ENCODE assay signal across 13 cellular contexts in the genomic region with DNA sequence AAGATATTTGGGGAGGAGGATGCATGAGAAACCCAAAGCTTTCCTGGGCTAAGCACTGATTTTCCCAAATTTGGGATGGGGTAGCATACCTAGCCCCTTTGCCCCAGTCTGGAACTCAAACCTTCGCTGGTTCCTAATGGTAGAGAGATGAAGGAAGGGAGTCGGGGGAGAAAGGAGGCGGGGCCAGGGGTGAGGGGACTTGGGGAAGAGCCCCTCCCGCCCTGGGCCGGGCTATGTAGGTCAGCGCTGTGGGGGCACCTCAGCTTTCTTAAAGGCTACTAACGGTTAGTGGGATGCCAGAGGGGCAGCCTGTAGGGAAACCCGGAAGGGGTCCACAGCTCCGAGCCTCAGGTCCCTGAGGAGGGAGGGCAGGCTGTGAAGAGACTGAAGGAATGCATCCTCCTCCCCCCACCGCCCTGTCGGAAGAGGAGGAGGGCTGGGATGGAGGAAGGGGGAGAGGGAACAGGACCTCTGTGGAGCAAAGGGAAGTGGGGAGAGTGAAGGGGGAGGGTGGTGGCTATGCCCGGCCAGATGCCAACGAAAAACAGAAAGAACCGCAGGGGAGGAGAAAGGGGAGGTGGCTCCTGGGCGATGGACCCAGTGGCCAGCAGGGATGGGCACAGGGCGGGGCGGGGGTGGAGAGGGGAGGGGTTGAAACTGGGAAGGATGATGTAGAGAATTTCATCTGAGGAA. TPM values are rescaled to one million over a fixed set of nuclear protein-coding genes. Genes with fewer than 3 reads are reported as not detected.
DNase-seq lines count a peak whose midpoint lies in the region; ATAC-seq and TF ChIP-seq lines count a peak whose summit lies in the region.
"Had no signal": no experiment of that assay in that cellular context is flagged by ENCODE, and none has a peak within 500 bp of the region (broad histone marks: within the 10 kb centered on the region; RNA-seq: fewer than 3 reads in every experiment).

No MANE protein-coding gene starts in this region.

- H2AFZ ChIP-seq in hepatocyte = no peak overlapping the region

- no peak for TF ChIP-seq CTCF in hepatocyte (IDR thresholded peaks at IDR 0.05; ENCODE audit: poor library complexity)
- TF ChIP-seq CTCF in psoas muscle (IDR thresholded peaks at IDR 0.05) = no peak
- no peak for TF ChIP-seq CTCF in prostate gland (IDR thresholded peaks at IDR 0.05)

- H4K20me1 ChIP-seq in hepatocyte (ENCODE audit: insufficient read depth, poor library complexity, severe bottlenecking) = no peaks in the 10 kb centered on the region

- peak overlapping the region; percentile 84 for H3K4me2 ChIP-seq in hepatocyte

- peak overlapping the region; percentile 66; the same call in 1 of the 2 replicates for H3K9ac ChIP-seq in ES-I3 (ENCODE audit: low read depth, low read length)

- ATAC-seq in psoas muscle (no peak), HG03045 (IDR thresholded peaks at IDR 0.05; ENCODE audit: unreplicated experiment) (no peak)

- H3K4me1 ChIP-seq in ES-I3 (ENCODE audit: insufficient read depth, low read length) = 0 out of 2 replicates have a peak, but pooled peaks cover 3% of the 10 kb centered on the region
- no peaks in the 10 kb centered on the region for H3K4me1 ChIP-seq in hepatocyte (ENCODE audit: insufficient read depth)
- H3K4me1 ChIP-seq in psoas muscle = no peaks in the 10 kb centered on the region
- no peaks in the 10 kb centered on the region for H3K4me1 ChIP-seq in prostate gland (replicated peaks)

- H3K9me3 ChIP-seq in ES-I3 (ENCODE audit: control insufficient read depth, insufficient read depth, low read length) = no peaks in the 10 kb centered on the region
- no peaks in the 10 kb centered on the region for H3K9me3 ChIP-seq in hepatocyte (ENCODE audit: low read depth)
- H3K9me3 ChIP-seq in psoas muscle = no peaks in the 10 kb centered on the region
- H3K9me3 ChIP-seq in prostate gland = no peaks in the 10 kb centered on the region

- DNase-seq in hepatocyte (ENCODE audit: low spot score) (no peak), psoas muscle (peak; percentile 37 to 57), prostate gland (ENCODE audit: low spot score) (no peak), NCI-H146 treated with DMSO at 0.1 percent for 48 hours (lab: John Stamatoyannopoulos, UW; ENCODE audit: unreplicated experiment) (no peak)
- DNase-seq in NK-92 treated with Interleukin-12 subunit alpha and Interleukin-12 subunit beta, amount 100 ng/mL, for 24 hours (lab: John Stamatoyannopoulos, UW) = no peak
- DNase-seq: HFFc6; NCI-H187 treated with DMSO at 0.1 percent for 48 hours; stimulated activated CD4-positive, alpha-beta T cell treated with anti-CD3 and anti-CD28 coated beads, Interleukin-12 subunit alpha, Interleukin-12 subunit beta, amount 100 ng/mL, for 4 hours had no signal

- H3K4me3 ChIP-seq in hepatocyte (no peak overlapping the region), psoas muscle (peak overlapping the region; percentile 45), prostate gland (no peak overlapping the region)
- H3K4me3 ChIP-seq: SK-N-MC had no signal

- no peak for TF ChIP-seq POLR2A in prostate gland (IDR thresholded peaks at IDR 0.05)

- H3K27me3 ChIP-seq in hepatocyte (peaks cover 75% of the 10 kb centered on the region), psoas muscle (ENCODE audit: insufficient read depth in 3 of 3, low read length in 2 of 3) (peaks cover 0 to 53% (median 11%) of the 10 kb centered on the region in 3 donors), prostate gland (replicated peaks; ENCODE audit: insufficient read depth) (peaks cover 14% of the 10 kb centered on the region)

- H3K36me3 ChIP-seq in ES-I3 (ENCODE audit: insufficient read depth, low read length) (no peaks in the 10 kb centered on the region), hepatocyte (replicated peaks; ENCODE audit: insufficient read depth, low read depth) (no peaks in the 10 kb centered on the region), psoas muscle (ENCODE audit: insufficient read depth in 1 of 2, low read depth in 1 of 2) (no peaks in the 10 kb centered on the region), prostate gland (no peaks in the 10 kb centered on the region)

- 0% methylated on average over 5 of the region's 17 CpGs for WGBS in hepatocyte (ENCODE audit: low lambda C conversion rate, missing lambda C conversion rate)
- WGBS in psoas muscle, 3 donors = 0 to 2% (median 2%) methylated on average over 14 to 17 of the region's 17 CpGs
- WGBS in prostate gland = 2% methylated on average over 17 of the region's 17 CpGs

- intact Hi-C loops in psoas muscle (cut with DNase I) = no loop called here
- intact Hi-C loops in prostate gland (cut with DNase I) = no loop called here

- H3K27ac ChIP-seq in angular gyrus (ENCODE audit: low read depth, low read length) (peak overlapping the region; percentile 53), hepatocyte (no peak overlapping the region), psoas muscle (no peak overlapping the region), prostate gland (no peak overlapping the region)
- H3K27ac ChIP-seq: SK-N-MC had no signal

- H3K9me2 ChIP-seq in hepatocyte (replicated peaks; ENCODE audit: insufficient read depth) = no peaks in the 10 kb centered on the region

- no peaks in the 10 kb centered on the region for H3K79me2 ChIP-seq in hepatocyte

RNA-seq across cellular contexts. Expression of a gene that starts 1.3 kb away (rescaled TPM):
- total RNA-seq in hepatocyte = 0.36 and 0.37 TPM in 2 replicates
- 0.69 and 0.77 TPM in 2 replicates for polyA plus RNA-seq in hepatocyte
- total RNA-seq in psoas muscle = 1 to 10 TPM in 2 of 4 donors, under 1 TPM in 2; 0.89 to 2.2 (median 1.1) TPM
- under 1 TPM; 0.32 to 0.83 (median 0.79) TPM for polyA plus RNA-seq in psoas muscle
- total RNA-seq in prostate gland = 1 to 10 TPM in 1 of 2 donors, under 1 TPM in 1; 0.23 to 4.7 TPM

RNA-seq across cellular contexts. Expression of a gene that starts 31.9 kb away (rescaled TPM):
- total RNA-seq in hepatocyte (not detected in 2 replicates), psoas muscle (10 to 100 TPM; 11.1 to 24.0 (median 15.1) TPM), prostate gland (10 to 100 TPM; 46.8 to 60.4 TPM)
- polyA plus RNA-seq in hepatocyte (not detected in 2 replicates), psoas muscle (10 to 100 TPM; 11.8 to 21.2 (median 16.3) TPM)
- total RNA-seq: HFFc6, kidney epithelial cell had no signal

Comparison
In these comparisons a context has a peak if more than half of its experiments do, and no peak if none do; other contexts are left out.
1. DNase-seq: peak in psoas muscle (2 of 2); none in hepatocyte (single experiment), prostate gland (single experiment), NK-92 treated with Interleukin-12 subunit alpha and Interleukin-12 subunit beta, amount 100 ng/mL, for 24 hours (single experiment) and NCI-H146 treated with DMSO at 0.1 percent for 48 hours (single experiment).
2. RNA of a gene that starts 31.9 kb away (total RNA-seq): 46.8 to 60.4 TPM in prostate gland and 11.1 to 24.0 TPM in psoas muscle; not detected in hepatocyte; every median in the first group is over 10 times any median in the second.